ENCODE assay signal across 8 cellular contexts in genomic region chr10:91797077-91797690, GRCh38. TPM values are rescaled to one million over a fixed set of nuclear protein-coding genes. Genes with fewer than 3 reads are reported as not detected.
DNase-seq lines count a peak whose midpoint lies in the region; ATAC-seq, FAIRE-seq and TF ChIP-seq lines count a peak whose summit lies in the region.

No MANE protein-coding gene starts in this region.

- no peaks in the 10 kb centered on the region for H3K27me3 ChIP-seq in DOHH2 (ENCODE audit: control insufficient read depth, low read length)
- H3K27me3 ChIP-seq in PC-3 (ENCODE audit: low read length), result no peaks in the 10 kb centered on the region
- H3K27me3 ChIP-seq in pancreas, result no peaks in the 10 kb centered on the region

- H3K79me2 ChIP-seq in DOHH2 (ENCODE audit: control insufficient read depth, low read length) (peaks cover 57% of the 10 kb centered on the region), PC-3 (ENCODE audit: low read length) (peaks cover 45% of the 10 kb centered on the region)

- peak overlapping the region; percentile 96; the same call in 1 of the 2 replicates for H2AFZ ChIP-seq in PC-3 (ENCODE audit: low read length)

- H3K4me3 ChIP-seq in DOHH2 (ENCODE audit: low read length), result peak overlapping the region; percentile 74
- peak overlapping the region; percentile 98 for H3K4me3 ChIP-seq in PC-3 (ENCODE audit: low read length)
- peak overlapping the region; percentile 79 to 89 (median 80) for H3K4me3 ChIP-seq in pancreas

- H3K4me2 ChIP-seq in DOHH2 (ENCODE audit: low read length) (peak overlapping the region; percentile 99), PC-3 (ENCODE audit: low read length) (peak overlapping the region; percentile 95)

- peak overlapping the region; percentile 92 for H3K9ac ChIP-seq in PC-3 (ENCODE audit: low read length)

- H3K9me3 ChIP-seq in DOHH2 (ENCODE audit: control insufficient read depth, insufficient read depth, low read length) (no peaks in the 10 kb centered on the region), PC-3 (ENCODE audit: low read length) (no peaks in the 10 kb centered on the region), pancreas (no peaks in the 10 kb centered on the region)

- intact Hi-C loops in PC-3 (cut with micrococcal nuclease), result loop anchor here (5.0 kb wide), 1 partner anchor 40 kb away; no protein-coding TSS in a partner anchor
- intact Hi-C loops in pancreas (cut with DNase I), result no loop called here
- intact Hi-C loops in sciatic nerve (cut with DNase I), result no loop called here

- peak; percentile 80 for DNase-seq in PC-3
- no peak for DNase-seq in epithelial cell of prostate (ENCODE audit: low read depth, low spot score)
- DNase-seq in pancreas, result no peak
- no peak for DNase-seq in sciatic nerve (ENCODE audit: low spot score)
- DNase-seq in NCI-H446 (lab: John Stamatoyannopoulos, UW), result no peak
- no peak for DNase-seq in superior temporal gyrus (ENCODE audit: extremely low spot score)

- no peak for FAIRE-seq in pancreas (lab: Jason Lieb, UNC)

- POLR2A ChIA-PET in PC-3 (lab: Charles Lee; ENCODE audit: unreplicated experiment), result no interaction called here

- TF ChIP-seq CTCF in DOHH2 (IDR thresholded peaks at IDR 0.05; ENCODE audit: low read depth, low read length, poor library complexity, severe bottlenecking) (no peak), PC-3 (conservative IDR thresholded peaks at IDR 0.05; ENCODE audit: low read depth, low read length) (no peak), pancreas (IDR thresholded peaks at IDR 0.05) (no peak)

- H4K20me1 ChIP-seq in DOHH2 (ENCODE audit: control insufficient read depth, insufficient read depth, low read depth, low read length), result 0 out of 2 replicates have a peak, but pooled peaks cover 10% of the 10 kb centered on the region
- H4K20me1 ChIP-seq in PC-3 (ENCODE audit: low read length), result peaks cover 12% of the 10 kb centered on the region

- H3K27ac ChIP-seq in DOHH2 (ENCODE audit: low read depth, low read length), result peak overlapping the region; percentile 87
- peak overlapping the region; percentile 78 for H3K27ac ChIP-seq in PC-3 (ENCODE audit: low read length)
- H3K27ac ChIP-seq in epithelial cell of prostate, result peak overlapping the region; percentile 94
- peak overlapping the region in 3 of 4 donors; percentile 97 to 98 (median 98) for H3K27ac ChIP-seq in pancreas

- no TSS peak for BruUV-seq in PC-3 (replicated peaks; lab: Mats Ljungman, UMichigan)

- peaks cover 39% of the 10 kb centered on the region for H3K36me3 ChIP-seq in DOHH2 (ENCODE audit: control insufficient read depth, low read length)
- peaks cover 5% of the 10 kb centered on the region; the same call in 1 of the 2 replicates for H3K36me3 ChIP-seq in PC-3 (ENCODE audit: low read depth, low read length)
- H3K36me3 ChIP-seq in pancreas, result no peaks in the 10 kb centered on the region

- WGBS in pancreas, 2 donors, result 28 to 41% methylated on average over 3 of the region's 3 CpGs

- H3K9me2 ChIP-seq in DOHH2 (replicated peaks; ENCODE audit: control insufficient read depth, low read length) (no peaks in the 10 kb centered on the region), PC-3 (replicated peaks; ENCODE audit: low read length) (no peaks in the 10 kb centered on the region)

- peaks cover 32% of the 10 kb centered on the region for H3K4me1 ChIP-seq in DOHH2 (ENCODE audit: control insufficient read depth, low read length)
- H3K4me1 ChIP-seq in PC-3 (ENCODE audit: insufficient read depth, low read length), result peaks cover 29% of the 10 kb centered on the region
- peaks cover 0 to 31% (median 13%) of the 10 kb centered on the region in 3 donors for H3K4me1 ChIP-seq in pancreas

- ATAC-seq in PC-3, result no peak
- no peak for ATAC-seq in pancreas
- no peak for ATAC-seq in sciatic nerve
- no peak for ATAC-seq in GM18909 (IDR thresholded peaks at IDR 0.05; ENCODE audit: poor library complexity, unreplicated experiment)

- CTCF ChIA-PET in PC-3 (lab: Charles Lee), result no interaction called here

- H3F3A ChIP-seq in DOHH2 (ENCODE audit: control insufficient read depth, insufficient read depth) (peaks cover 10% of the 10 kb centered on the region), PC-3 (ENCODE audit: low read length, unreplicated experiment) (no peaks in the 10 kb centered on the region)

RNA-seq across cellular contexts. Expression of gene TNKS2, which starts 1.0 kb away (rescaled TPM):
- total RNA-seq in PC-3 (2014; rRNA removed), result 14.5 and 23.3 TPM in 2 replicates
- 10 to 100 TPM; 13.8 to 22.6 (median 15.2) TPM for total RNA-seq in pancreas
- 10 to 100 TPM in 1 of 2 donors, 1 to 10 TPM in 1; 5.2 to 12.4 TPM for polyA plus RNA-seq in pancreas
- 51.7 TPM for total RNA-seq in sciatic nerve
